ENCODE assay signal across 21 cellular contexts in genomic region chr11:471468-472145, GRCh38. TPM values are rescaled to one million over a fixed set of nuclear protein-coding genes. Genes with fewer than 3 reads are reported as not detected.
"Had no signal": no experiment of that assay in that cellular context is flagged by ENCODE, and none has a peak within 500 bp of the region (broad histone marks: within the 10 kb centered on the region; RNA-seq: fewer than 3 reads in every experiment).

No MANE protein-coding gene starts in this region.

- H3K27me3 ChIP-seq: brain microvascular endothelial cell, esophagus muscularis mucosa, gastroesophageal sphincter, heart right ventricle, ovary had no signal

- ATAC-seq: activated CD8-positive, alpha-beta T cell treated with anti-CD3 and anti-CD28 coated beads, Interleukin-2, amount 10 ng/mL, durations not matched to agents 7 days and 5 days; gastroesophageal sphincter; heart right ventricle; naive thymus-derived CD8-positive, alpha-beta T cell; sciatic nerve had no signal

- H3K9me3 ChIP-seq: esophagus muscularis mucosa, gastroesophageal sphincter, heart right ventricle, ovary had no signal

- H3K27ac ChIP-seq: brain microvascular endothelial cell, coronary artery, ovary had no signal

- H3K4me2 ChIP-seq: smooth muscle cell had no signal

- H3K36me3 ChIP-seq: brain microvascular endothelial cell, ovary had no signal

- FAIRE-seq: endothelial cell of umbilical vein, urothelium cell line had no signal

- H3K4me3 ChIP-seq: coronary artery, esophagus muscularis mucosa, gastroesophageal sphincter, heart right ventricle, ovary, smooth muscle cell had no signal

- DNase-seq: activated CD4-positive, alpha-beta T cell treated with anti-CD3 and anti-CD28 coated beads, Interleukin-2, amount 10 ng/mL, durations not matched to agents 7 days and 5 days; activated CD8-positive, alpha-beta T cell treated with anti-CD3 and anti-CD28 coated beads, Interleukin-2, amount 10 ng/mL, durations not matched to agents 7 days and 5 days; activated effector memory CD4-positive, alpha-beta T cell treated with Interleukin-2 at 50 U/mL for 16 hours; activated naive CD4-positive, alpha-beta T cell treated with anti-CD3 and anti-CD28 coated beads, Interleukin-2, amount 50 U/mL, for 16 hours; activated T-cell treated with anti-CD3 and anti-CD28 coated beads, Interleukin-2, amount 50 U/mL, for 48 hours; brain microvascular endothelial cell; central memory CD4-positive, alpha-beta T cell; effector CD8-positive, alpha-beta T cell; heart right ventricle; naive thymus-derived CD8-positive, alpha-beta T cell; ovary; stimulated activated CD4-positive, alpha-beta T cell treated with anti-CD3 and anti-CD28 coated beads, Interleukin-4, amount 100 ng/mL, for 4 hours; T-helper 1 cell; T-helper 9 cell had no signal

RNA-seq across cellular contexts. Expression of gene ANO9, which starts 29.8 kb away (rescaled TPM):
- total RNA-seq: endothelial cell of umbilical vein had no signal
